14 cellular contexts compared by ENCODE assay signal in genomic region chr1:203028784-203029553, GRCh38. TPM values are rescaled to one million over a fixed set of nuclear protein-coding genes. Genes with fewer than 3 reads are reported as not detected.
DNase-seq lines count a peak whose midpoint lies in the region; ATAC-seq and TF ChIP-seq lines count a peak whose summit lies in the region.
"Had no signal": no experiment of that assay in that cellular context is flagged by ENCODE, and none has a peak within 500 bp of the region (broad histone marks: within the 10 kb centered on the region; RNA-seq: fewer than 3 reads in every experiment).

No MANE protein-coding gene starts in this region.

- H3K9me3 ChIP-seq in adipocyte (ENCODE audit: control insufficient read depth, low read length) (no peaks in the 10 kb centered on the region), right cardiac atrium (ENCODE audit: control insufficient read depth, low read length) (no peaks in the 10 kb centered on the region), thoracic aorta (no peaks in the 10 kb centered on the region)
- H3K9me3 ChIP-seq: MG63, upper lobe of left lung had no signal

- no peak overlapping the region for H3K4me3 ChIP-seq in adipocyte (ENCODE audit: low read length)
- no peak overlapping the region for H3K4me3 ChIP-seq in right cardiac atrium (ENCODE audit: low read length)
- H3K4me3 ChIP-seq in thoracic aorta: peak overlapping the region; percentile 10
- H3K4me3 ChIP-seq in GM23338: no peak overlapping the region
- H3K4me3 ChIP-seq: MG63, upper lobe of left lung had no signal

- no peak overlapping the region for H3K9ac ChIP-seq in adipocyte (ENCODE audit: low read length)

- peaks cover 18% of the 10 kb centered on the region for H3K36me3 Mint-ChIP-seq in activated CD8-positive, alpha-beta memory T cell treated with anti-CD3 and anti-CD28 coated beads, Interleukin-2, amount 10 ng/mL, durations not matched to agents 7 days and 5 days
- peaks cover 21% of the 10 kb centered on the region for H3K36me3 Mint-ChIP-seq in GM23338 (ENCODE audit: low read depth)

- in situ Hi-C loops in ACHN (cut with HindIII; ENCODE audit: low pct_ligation_motif_present, low pct_unique_long_range_greater_than_20kb, low sequenced_read_pairs): loop anchor here (25.0 kb wide), 1 partner anchor 183 kb away; no protein-coding TSS in a partner anchor

- H3K27ac Mint-ChIP-seq in activated CD8-positive, alpha-beta memory T cell treated with anti-CD3 and anti-CD28 coated beads, Interleukin-2, amount 10 ng/mL, durations not matched to agents 7 days and 5 days: no peak overlapping the region
- H3K27ac Mint-ChIP-seq in GM23338: no peak overlapping the region

- H4K20me1 ChIP-seq in GM23338 (replicated peaks; ENCODE audit: insufficient read depth): peaks cover 4% of the 10 kb centered on the region; the same call in 1 of the 2 replicates

- peaks cover 3% of the 10 kb centered on the region for H3K9me3 Mint-ChIP-seq in activated CD8-positive, alpha-beta memory T cell treated with anti-CD3 and anti-CD28 coated beads, Interleukin-2, amount 10 ng/mL, durations not matched to agents 7 days and 5 days (ENCODE audit: low read depth)
- H3K9me3 Mint-ChIP-seq in GM23338: peaks cover 4% of the 10 kb centered on the region

- no peaks in the 10 kb centered on the region for H3K79me2 ChIP-seq in GM23338 (replicated peaks; ENCODE audit: insufficient read depth)

- intact Hi-C loops in right cardiac atrium (cut with DNase I): no loop called here

- TF ChIP-seq CTCF in thoracic aorta (IDR thresholded peaks at IDR 0.05): no peak
- no peak for TF ChIP-seq CTCF in GM23338 (conservative IDR thresholded peaks at IDR 0.05; ENCODE audit: low read depth in 2 of 2)

- DNase-seq in activated CD8-positive, alpha-beta memory T cell treated with anti-CD3 and anti-CD28 coated beads, Interleukin-2, amount 10 ng/mL, durations not matched to agents 7 days and 5 days: peak; percentile 37
- no peak for DNase-seq in activated CD8-positive, alpha-beta memory T cell treated with anti-CD3 and anti-CD28 coated beads, Interleukin-2, amount 50 U/mL, for 48 hours
- DNase-seq in adipocyte (ENCODE audit: low read depth): peak; percentile 28
- peak in 1 of 3 donors; percentile 65 for DNase-seq in right cardiac atrium
- DNase-seq in thoracic aorta (ENCODE audit: low spot score): no peak
- DNase-seq in ACHN: no peak
- DNase-seq in GM23338 (ENCODE audit: low spot score): no peak
- DNase-seq: amniotic stem cell; effector memory CD8-positive, alpha-beta T cell; foreskin keratinocyte; MG63 had no signal

- H3K4me2 ChIP-seq in GM23338: no peak overlapping the region

- H3K4me1 ChIP-seq in adipocyte (ENCODE audit: control insufficient read depth, insufficient read depth, low read length) (peaks cover 15% of the 10 kb centered on the region), right cardiac atrium (ENCODE audit: control insufficient read depth, insufficient read depth, low read length) (peaks cover 2% of the 10 kb centered on the region), thoracic aorta (ENCODE audit: control insufficient read depth in 1 of 2, low read depth in 2 of 2) (peaks cover 11 to 33% of the 10 kb centered on the region in 2 donors), GM23338 (ENCODE audit: insufficient read depth) (peaks cover 6% of the 10 kb centered on the region)
- H3K4me1 ChIP-seq: foreskin keratinocyte had no signal

- H3K36me3 ChIP-seq in adipocyte (ENCODE audit: control insufficient read depth, insufficient read depth, low read length, severe bottlenecking) (peaks cover 15% of the 10 kb centered on the region), thoracic aorta (peaks cover 3% of the 10 kb centered on the region), GM23338 (ENCODE audit: insufficient read depth) (peaks cover 1% of the 10 kb centered on the region)

- peaks cover 9% of the 10 kb centered on the region for H3K27me3 Mint-ChIP-seq in activated CD8-positive, alpha-beta memory T cell treated with anti-CD3 and anti-CD28 coated beads, Interleukin-2, amount 10 ng/mL, durations not matched to agents 7 days and 5 days
- peaks cover 22% of the 10 kb centered on the region for H3K27me3 Mint-ChIP-seq in GM23338 (ENCODE audit: insufficient read depth, low read depth, poor library complexity)

- peak overlapping the region; percentile 84 for H3K27ac ChIP-seq in right cardiac atrium (ENCODE audit: low read length)
- H3K27ac ChIP-seq in thoracic aorta: peak overlapping the region; percentile 52 to 58
- H3K27ac ChIP-seq in GM23338 (ENCODE audit: low read depth): no peak overlapping the region
- H3K27ac ChIP-seq: foreskin keratinocyte, RWPE1, upper lobe of left lung had no signal

- peaks cover 22% of the 10 kb centered on the region for H3K4me1 Mint-ChIP-seq in activated CD8-positive, alpha-beta memory T cell treated with anti-CD3 and anti-CD28 coated beads, Interleukin-2, amount 10 ng/mL, durations not matched to agents 7 days and 5 days
- peaks cover 10% of the 10 kb centered on the region for H3K4me1 Mint-ChIP-seq in GM23338

- CTCF ChIA-PET in activated CD8-positive, alpha-beta memory T cell treated with anti-CD3 and anti-CD28 coated beads, Interleukin-2, amount 10 ng/mL, durations not matched to agents 7 days and 5 days (lab: Charles Lee): interaction anchor here (0.7 to 6.8 kb wide), 4 partner anchors 11 to 240 kb away, joined by 3 to 48 read pairs (median 4); no protein-coding TSS in a partner anchor

- H2AFZ ChIP-seq in GM23338: no peak overlapping the region

- H3K27me3 ChIP-seq in adipocyte (replicated peaks; ENCODE audit: control insufficient read depth, insufficient read depth, low read length) (no peaks in the 10 kb centered on the region), right cardiac atrium (ENCODE audit: control insufficient read depth, insufficient read depth) (no peaks in the 10 kb centered on the region), thoracic aorta (replicated peaks; ENCODE audit: insufficient read depth) (no peaks in the 10 kb centered on the region), GM23338 (ENCODE audit: insufficient read depth) (peaks cover 20% of the 10 kb centered on the region)
- H3K27me3 ChIP-seq: upper lobe of left lung had no signal

- 40% methylated on average over 13 of the region's 13 CpGs for WGBS in right cardiac atrium

- H3K9me2 ChIP-seq in GM23338 (ENCODE audit: insufficient read depth): peaks cover 8% of the 10 kb centered on the region; the same call in 1 of the 2 replicates

- H3F3A ChIP-seq in GM23338 (replicated peaks; ENCODE audit: low read depth): peaks cover 14% of the 10 kb centered on the region

- H3K4me3 Mint-ChIP-seq in activated CD8-positive, alpha-beta memory T cell treated with anti-CD3 and anti-CD28 coated beads, Interleukin-2, amount 10 ng/mL, durations not matched to agents 7 days and 5 days: no peak overlapping the region
- H3K4me3 Mint-ChIP-seq in GM23338: no peak overlapping the region
- H3K4me3 Mint-ChIP-seq: effector memory CD8-positive, alpha-beta T cell had no signal

- no peak for ATAC-seq in activated CD8-positive, alpha-beta memory T cell treated with anti-CD3 and anti-CD28 coated beads, Interleukin-2, amount 10 ng/mL, durations not matched to agents 7 days and 5 days
- ATAC-seq in right cardiac atrium (peak; percentile 36 to 53), thoracic aorta (ENCODE audit: insufficient number of reproducible peaks, low FRiP score, low read depth) (no peak), HG03520 (IDR thresholded peaks at IDR 0.05; ENCODE audit: unreplicated experiment) (no peak), GM23338 (no peak)
- ATAC-seq: effector memory CD8-positive, alpha-beta T cell; foreskin keratinocyte had no signal

TF ChIP-seq in GM23338, 12 proteins besides CTCF, POLR2A, EP300 and RAD21 (continues in another document):
- TF ChIP-seq CREB1 (CRISPR knock-in tag; IDR thresholded peaks at IDR 0.05; ENCODE audit: low read depth): no peak
- no peak for TF ChIP-seq NANOG (IDR thresholded peaks at IDR 0.05; ENCODE audit: borderline replicate concordance)

RNA-seq across cellular contexts. Expression of gene PPFIA4, which starts 2.7 kb away (rescaled TPM):
- 10 to 100 TPM in 1 of 2 experiments, 1 to 10 TPM in 1; 4.6 to 17.9 TPM for total RNA-seq in activated CD8-positive, alpha-beta memory T cell treated with anti-CD3 and anti-CD28 coated beads, Interleukin-2, amount 10 ng/mL, durations not matched to agents 7 days and 5 days
- 10 to 100 TPM; 14.0 to 50.3 (median 29.4) TPM for total RNA-seq in right cardiac atrium
- 29.3 TPM for polyA plus RNA-seq in right cardiac atrium
- 10 to 100 TPM; 13.5 to 16.5 TPM for total RNA-seq in thoracic aorta
- 7.6 and 8.0 TPM in 2 replicates for total RNA-seq in GM23338 (2014; rRNA removed; shearing (Covaris generic))
- 1.3 and 2.2 TPM in 2 replicates for polyA plus RNA-seq in GM23338 (2016; fragmentation: Nextera tagmentation; extraction: Ambion mirVana)

RNA-seq across cellular contexts. Expression of gene TMEM183A, which starts 21.8 kb away (rescaled TPM):
- total RNA-seq in activated CD8-positive, alpha-beta memory T cell treated with anti-CD3 and anti-CD28 coated beads, Interleukin-2, amount 10 ng/mL, durations not matched to agents 7 days and 5 days: 10 to 100 TPM; 75.7 to 78.7 TPM
- total RNA-seq in right cardiac atrium (10 to 100 TPM; 25.9 to 35.8 (median 28.1) TPM), thoracic aorta (10 to 100 TPM; 54.3 to 72.6 TPM)
- polyA plus RNA-seq in right cardiac atrium (16.0 TPM), GM23338 (2016; fragmentation: Nextera tagmentation; extraction: Ambion mirVana) (54.7 and 55.1 TPM in 2 replicates)
- 107 and 128 TPM in 2 replicates for total RNA-seq in GM23338 (2014; rRNA removed; shearing (Covaris generic))

RNA-seq across cellular contexts. Expression of gene MYOG, which starts 56.8 kb away (rescaled TPM):
- total RNA-seq in activated CD8-positive, alpha-beta memory T cell treated with anti-CD3 and anti-CD28 coated beads, Interleukin-2, amount 10 ng/mL, durations not matched to agents 7 days and 5 days: not detected
- total RNA-seq in right cardiac atrium (not detected), thoracic aorta (not detected)
- polyA plus RNA-seq in right cardiac atrium (not detected), GM23338 (2016; fragmentation: Nextera tagmentation; extraction: Ambion mirVana) (not detected in 2 replicates)
- total RNA-seq in GM23338 (2014; rRNA removed; shearing (Covaris generic)): not detected in 2 replicates
- total RNA-seq: foreskin keratinocyte, upper lobe of left lung had no signal
- polyA plus RNA-seq: foreskin keratinocyte had no signal

Comparison
In these comparisons a context has a peak if more than half of its experiments do, and no peak if none do; other contexts are left out.
1. DNase-seq: peak in activated CD8-positive, alpha-beta memory T cell treated with anti-CD3 and anti-CD28 coated beads, Interleukin-2, amount 10 ng/mL, durations not matched to agents 7 days and 5 days (single experiment) and adipocyte (single experiment); none in activated CD8-positive, alpha-beta memory T cell treated with anti-CD3 and anti-CD28 coated beads, Interleukin-2, amount 50 U/mL, for 48 hours (single experiment), thoracic aorta (single experiment), ACHN (single experiment) and GM23338 (single experiment).
2. ATAC-seq: peak in right cardiac atrium (2 of 2); none in activated CD8-positive, alpha-beta memory T cell treated with anti-CD3 and anti-CD28 coated beads, Interleukin-2, amount 10 ng/mL, durations not matched to agents 7 days and 5 days (single experiment), thoracic aorta (single experiment), HG03520 (single experiment) and GM23338 (single experiment).